1 cellular context compared by ENCODE assay signal in genomic region chr5:31921852-31922305, GRCh38.
TF ChIP-seq lines count a peak whose summit lies in the region.

No MANE protein-coding gene starts in this region.

TF ChIP-seq in WTC11, 78 proteins besides CTCF, POLR2A, EP300 and RAD21 (continued from another document):
- TF ChIP-seq ZNF532 (CRISPR knock-in tag; IDR thresholded peaks at IDR 0.05; ENCODE audit: borderline replicate concordance): no peak
